21 cellular contexts compared by ENCODE assay signal in genomic region chr12:56317675-56318074, GRCh38. TPM values are rescaled to one million over a fixed set of nuclear protein-coding genes. Genes with fewer than 3 reads are reported as not detected.
DNase-seq lines count a peak whose midpoint lies in the region; ATAC-seq and TF ChIP-seq lines count a peak whose summit lies in the region.
"Had no signal": no experiment of that assay in that cellular context is flagged by ENCODE, and none has a peak within 500 bp of the region (broad histone marks: within the 10 kb centered on the region; RNA-seq: fewer than 3 reads in every experiment).

No MANE protein-coding gene starts in this region.

- peaks cover 18% of the 10 kb centered on the region; the same call in 1 of the 2 replicates for H3F3A ChIP-seq in GM23338 (replicated peaks; ENCODE audit: low read depth)

- in situ Hi-C loops in SK-MEL-5 (cut with HindIII; ENCODE audit: low pct_unique_long_range_greater_than_20kb, low sequenced_read_pairs) = no loop called here

- POLR2A ChIA-PET in CD4-positive, alpha-beta T cell (lab: Charles Lee) = interaction anchor here (3.5 kb wide), 1 partner anchor 42 kb away, joined by 63 read pairs; the partner anchor contains the start of gene STAT2

- H3K9me3 ChIP-seq in CD4-positive, alpha-beta T cell (ENCODE audit: control insufficient read depth, low read length) = no peaks in the 10 kb centered on the region
- H3K9me3 ChIP-seq: Caco-2, MG63, Peyer's patch, SK-N-SH had no signal

- ATAC-seq in CD4-positive, alpha-beta T cell (ENCODE audit: poor library complexity) = no peak
- ATAC-seq in GM23338 (no peak), natural killer cell (no peak)
- ATAC-seq: effector memory CD8-positive, alpha-beta T cell; right cardiac atrium; stimulated activated naive B cell treated with anti-CD40 and anti-IgM and Interleukin-4, amounts not matched to agents 10 μg/mL and 1 μg/mL and 100 μg/mL, for 72 hours had no signal

- H3K4me3 ChIP-seq in GM23338 = no peak overlapping the region
- H3K4me3 ChIP-seq: MG63, Peyer's patch had no signal

- intact Hi-C loops in CD4-positive, alpha-beta T cell (cut with DNase I, micrococcal nuclease) = loop anchor here (1.0 to 5.0 kb wide), 5 partner anchors 15 to 150 kb away; partner anchors contain the start of genes APOF (in 1 of the 2), IL23A (in 1 of the 2), PAN2 (in 1 of the 2) and SPRYD4 (in 1 of the 2)
- intact Hi-C loops in natural killer cell (cut with micrococcal nuclease) = loop anchor here (5.0 kb wide), 3 partner anchors 150 to 500 kb away; partner anchors contain the start of genes ESYT1, ORMDL2, SARNP and SPRYD4

- peaks cover 20% of the 10 kb centered on the region for H3K79me2 ChIP-seq in GM23338 (replicated peaks; ENCODE audit: insufficient read depth)

- H3K27ac ChIP-seq in CD4-positive, alpha-beta T cell (ENCODE audit: low read depth, low read length) = no peak overlapping the region
- no peak overlapping the region for H3K27ac ChIP-seq in GM23338 (ENCODE audit: low read depth)
- H3K27ac ChIP-seq in caudate nucleus (ENCODE audit: low read depth, low read length) = no peak overlapping the region
- H3K27ac ChIP-seq: Peyer's patch had no signal

- H3K36me3 Mint-ChIP-seq in CD4-positive, alpha-beta T cell (ENCODE audit: low read depth) = peaks cover 54% of the 10 kb centered on the region
- H3K36me3 Mint-ChIP-seq in GM23338 (ENCODE audit: low read depth) (peaks cover 30% of the 10 kb centered on the region), glutamatergic neuron (ENCODE audit: unreplicated experiment) (no peaks in the 10 kb centered on the region), natural killer cell (no peaks in the 10 kb centered on the region)

- peak overlapping the region; percentile 42 for H3K27ac Mint-ChIP-seq in CD4-positive, alpha-beta T cell
- H3K27ac Mint-ChIP-seq in GM23338 = no peak overlapping the region; the same call in 1 of the 2 replicates
- peak overlapping the region; percentile 59 for H3K27ac Mint-ChIP-seq in glutamatergic neuron (ENCODE audit: unreplicated experiment)
- H3K27ac Mint-ChIP-seq in natural killer cell = no peak overlapping the region

- no peaks in the 10 kb centered on the region for H3K27me3 Mint-ChIP-seq in CD4-positive, alpha-beta T cell
- H3K27me3 Mint-ChIP-seq in GM23338 (ENCODE audit: insufficient read depth, low read depth, poor library complexity) (peaks cover 8% of the 10 kb centered on the region), glutamatergic neuron (ENCODE audit: unreplicated experiment) (peaks cover 6% of the 10 kb centered on the region), natural killer cell (ENCODE audit: low read depth in 2 of 2) (no peaks in the 10 kb centered on the region)
- H3K27me3 Mint-ChIP-seq: effector memory CD8-positive, alpha-beta T cell; stimulated activated naive B cell treated with anti-CD40 and anti-IgM and Interleukin-4, amounts not matched to agents 10 μg/mL and 1 μg/mL and 100 μg/mL, for 72 hours had no signal

- no peak overlapping the region for H2AFZ ChIP-seq in GM23338

- peaks cover 3% of the 10 kb centered on the region; the same call in 1 of the 2 replicates for H4K20me1 ChIP-seq in GM23338 (replicated peaks; ENCODE audit: insufficient read depth)

- CTCF ChIA-PET in CD4-positive, alpha-beta T cell (lab: Charles Lee) = interaction anchor here (0.6 to 4.1 kb wide), 3 partner anchors 16 to 147 kb away, joined by 4 to 22 read pairs (median 17); partner anchors contain the start of genes PAN2 and STAT2

- no peaks in the 10 kb centered on the region for H3K27me3 ChIP-seq in CD4-positive, alpha-beta T cell (ENCODE audit: control insufficient read depth, insufficient read depth, low read length)
- H3K27me3 ChIP-seq in GM23338 (ENCODE audit: insufficient read depth) = no peaks in the 10 kb centered on the region
- H3K27me3 ChIP-seq: MG63, Peyer's patch had no signal

- peaks cover 20% of the 10 kb centered on the region for H3K36me3 ChIP-seq in GM23338 (ENCODE audit: insufficient read depth)

- no peak overlapping the region for H3K4me3 Mint-ChIP-seq in CD4-positive, alpha-beta T cell
- no peak overlapping the region; the same call in 2 of the 3 replicates for H3K4me3 Mint-ChIP-seq in GM23338
- peak overlapping the region; percentile 30 for H3K4me3 Mint-ChIP-seq in glutamatergic neuron (ENCODE audit: unreplicated experiment)
- no peak overlapping the region for H3K4me3 Mint-ChIP-seq in natural killer cell
- H3K4me3 Mint-ChIP-seq: effector memory CD8-positive, alpha-beta T cell; immature natural killer cell; stimulated activated naive B cell treated with anti-CD40 and anti-IgM and Interleukin-4, amounts not matched to agents 10 μg/mL and 1 μg/mL and 100 μg/mL, for 72 hours had no signal

- H3K4me1 Mint-ChIP-seq in CD4-positive, alpha-beta T cell (ENCODE audit: low read depth) = peaks cover 19% of the 10 kb centered on the region
- peaks cover 4% of the 10 kb centered on the region for H3K4me1 Mint-ChIP-seq in GM23338
- peaks cover 3% of the 10 kb centered on the region for H3K4me1 Mint-ChIP-seq in glutamatergic neuron (ENCODE audit: low read depth, unreplicated experiment)
- H3K4me1 Mint-ChIP-seq in natural killer cell = peaks cover 0 to 17% of the 10 kb centered on the region in 2 donors

- no peak overlapping the region for H3K4me2 ChIP-seq in GM23338

- H3K4me1 ChIP-seq in GM23338 (ENCODE audit: insufficient read depth) = peaks cover 12% of the 10 kb centered on the region

- no peaks in the 10 kb centered on the region for H3K9me3 Mint-ChIP-seq in CD4-positive, alpha-beta T cell
- H3K9me3 Mint-ChIP-seq in GM23338 = no peaks in the 10 kb centered on the region; the same call in 2 of the 3 replicates
- no peaks in the 10 kb centered on the region for H3K9me3 Mint-ChIP-seq in glutamatergic neuron (ENCODE audit: unreplicated experiment)
- H3K9me3 Mint-ChIP-seq in natural killer cell = no peaks in the 10 kb centered on the region
- H3K9me3 Mint-ChIP-seq: effector memory CD8-positive, alpha-beta T cell; immature natural killer cell; stimulated activated naive B cell treated with anti-CD40 and anti-IgM and Interleukin-4, amounts not matched to agents 10 μg/mL and 1 μg/mL and 100 μg/mL, for 72 hours had no signal

- TF ChIP-seq CTCF in CD4-positive, alpha-beta T cell (IDR thresholded peaks at IDR 0.05) = no peak
- TF ChIP-seq CTCF in GM23338 (conservative IDR thresholded peaks at IDR 0.05; ENCODE audit: low read depth in 2 of 2) (peak; percentile 54 to 65), glutamatergic neuron (IDR thresholded peaks at IDR 0.05; ENCODE audit: partially characterized antibody, unreplicated experiment) (no peak), natural killer cell (IDR thresholded peaks at IDR 0.05) (no peak)

- no peak for DNase-seq in CD4-positive, alpha-beta T cell
- peak; percentile 62 for DNase-seq in GM23338 (ENCODE audit: low spot score)
- DNase-seq in SK-MEL-5 (ENCODE audit: low read depth, low spot score) = peak; percentile 47
- DNase-seq in glutamatergic neuron = no peak
- no peak for DNase-seq in natural killer cell
- DNase-seq in caudate nucleus (lab: John Stamatoyannopoulos, UW) = no peak
- DNase-seq in activated gamma-delta T cell treated with Interleukin-2 at 50 U/mL for 16 hours = no peak
- DNase-seq: activated CD4-positive, CD25-positive, alpha-beta regulatory T cell treated with anti-CD3 and anti-CD28 coated beads, Interleukin-2, amount 50 U/mL, for 72 hours; activated naive CD4-positive, alpha-beta T cell treated with Interleukin-2 at 50 U/mL for 16 hours; Caco-2; effector memory CD8-positive, alpha-beta T cell; EL; immature natural killer cell; MG63; NCI-H146; Peyer's patch; right cardiac atrium; SK-N-SH; stimulated activated naive B cell treated with anti-CD40 and anti-IgM and Interleukin-4, amounts not matched to agents 10 μg/mL and 1 μg/mL and 100 μg/mL, for 72 hours; T-helper 9 cell had no signal

- H3K9me2 ChIP-seq in GM23338 (ENCODE audit: insufficient read depth) = no peaks in the 10 kb centered on the region
- H3K9me2 ChIP-seq: SK-N-SH had no signal

RNA-seq across cellular contexts. Expression of gene CNPY2, which starts 1.9 kb away (rescaled TPM):
- total RNA-seq in CD4-positive, alpha-beta T cell = 10 to 100 TPM; 30.5 to 33.4 TPM
- total RNA-seq in GM23338 (2014; rRNA removed; shearing (Covaris generic)) = 107 and 119 TPM in 2 replicates
- polyA plus RNA-seq in GM23338 (2016; fragmentation: Nextera tagmentation; extraction: Ambion mirVana) = 316 and 317 TPM in 2 replicates
- total RNA-seq in SK-MEL-5 (2014; rRNA removed; shearing (Covaris generic)) = 311 and 316 TPM in 2 replicates
- polyA plus RNA-seq in SK-MEL-5 (2015; cell fraction: cytosol; rRNA removed) = 248 and 314 TPM in 2 replicates
- 119 and 134 TPM in 2 replicates for polyA plus RNA-seq in SK-MEL-5 (2015; cell fraction: nucleus; rRNA removed)
- total RNA-seq in glutamatergic neuron (ENCODE audit: unreplicated experiment) (141 TPM), natural killer cell (10 to 100 TPM; 50.4 to 64.3 (median 60.8) TPM)

RNA-seq across cellular contexts. Expression of gene PAN2, which starts 16.1 kb away (rescaled TPM):
- total RNA-seq in CD4-positive, alpha-beta T cell = 100 to 1,000 TPM; 104 to 107 TPM
- total RNA-seq in GM23338 (2014; rRNA removed; shearing (Covaris generic)) = 27.2 and 35.7 TPM in 2 replicates
- 9.1 and 11.5 TPM in 2 replicates for polyA plus RNA-seq in GM23338 (2016; fragmentation: Nextera tagmentation; extraction: Ambion mirVana)
- total RNA-seq in SK-MEL-5 (2014; rRNA removed; shearing (Covaris generic)) = 32.5 and 50.6 TPM in 2 replicates
- polyA plus RNA-seq in SK-MEL-5 (2015; cell fraction: cytosol; rRNA removed) = 16.1 and 21.7 TPM in 2 replicates
- 1,183 and 1,390 TPM in 2 replicates for polyA plus RNA-seq in SK-MEL-5 (2015; cell fraction: nucleus; rRNA removed)
- total RNA-seq in glutamatergic neuron (ENCODE audit: unreplicated experiment) = 101 TPM
- total RNA-seq in natural killer cell = 100 to 1,000 TPM in 1 of 3 donors, 10 to 100 TPM in 2; 86.2 to 117 (median 95.7) TPM

RNA-seq across cellular contexts. Expression of gene CS, which starts 17.5 kb away (rescaled TPM):
- total RNA-seq in CD4-positive, alpha-beta T cell = 100 to 1,000 TPM; 139 to 145 TPM
- total RNA-seq in GM23338 (2014; rRNA removed; shearing (Covaris generic)) = 163 and 166 TPM in 2 replicates
- polyA plus RNA-seq in GM23338 (2016; fragmentation: Nextera tagmentation; extraction: Ambion mirVana) = 54.5 and 63.3 TPM in 2 replicates
- 110 and 119 TPM in 2 replicates for total RNA-seq in SK-MEL-5 (2014; rRNA removed; shearing (Covaris generic))
- polyA plus RNA-seq in SK-MEL-5 (2015; cell fraction: cytosol; rRNA removed) = 171 and 221 TPM in 2 replicates
- 552 and 626 TPM in 2 replicates for polyA plus RNA-seq in SK-MEL-5 (2015; cell fraction: nucleus; rRNA removed)
- total RNA-seq in glutamatergic neuron (ENCODE audit: unreplicated experiment) (257 TPM), natural killer cell (100 to 1,000 TPM; 185 to 190 (median 188) TPM)

RNA-seq across cellular contexts. Expression of gene IL23A, which starts 21.0 kb away (rescaled TPM):
- total RNA-seq in CD4-positive, alpha-beta T cell = 10 to 100 TPM; 25.2 to 27.5 TPM
- total RNA-seq in GM23338 (2014; rRNA removed; shearing (Covaris generic)) = 2.5 and 3.2 TPM in 2 replicates
- 8.0 and 9.3 TPM in 2 replicates for polyA plus RNA-seq in GM23338 (2016; fragmentation: Nextera tagmentation; extraction: Ambion mirVana)
- 0.34 TPM in 1 of 2 replicates, not detected in the other for total RNA-seq in SK-MEL-5 (2014; rRNA removed; shearing (Covaris generic))
- polyA plus RNA-seq in SK-MEL-5 (2015; cell fraction: cytosol; rRNA removed) = 0.30 and 0.35 TPM in 2 replicates
- polyA plus RNA-seq in SK-MEL-5 (2015; cell fraction: nucleus; rRNA removed) = not detected in 2 replicates
- total RNA-seq in glutamatergic neuron (ENCODE audit: unreplicated experiment) = 0.42 TPM
- 1 to 10 TPM; 1.8 to 2.7 (median 2.2) TPM for total RNA-seq in natural killer cell
- total RNA-seq: H4, right cardiac atrium had no signal

RNA-seq across cellular contexts. Expression of gene STAT2, which starts 42.2 kb away (rescaled TPM):
- 100 to 1,000 TPM; 114 to 125 TPM for total RNA-seq in CD4-positive, alpha-beta T cell
- total RNA-seq in GM23338 (2014; rRNA removed; shearing (Covaris generic)) = 60.6 and 67.9 TPM in 2 replicates
- 15.6 and 16.7 TPM in 2 replicates for polyA plus RNA-seq in GM23338 (2016; fragmentation: Nextera tagmentation; extraction: Ambion mirVana)
- total RNA-seq in SK-MEL-5 (2014; rRNA removed; shearing (Covaris generic)) = 131 and 139 TPM in 2 replicates
- polyA plus RNA-seq in SK-MEL-5 (2015; cell fraction: cytosol; rRNA removed) = 96.6 and 109 TPM in 2 replicates
- 565 and 618 TPM in 2 replicates for polyA plus RNA-seq in SK-MEL-5 (2015; cell fraction: nucleus; rRNA removed)
- total RNA-seq in glutamatergic neuron (ENCODE audit: unreplicated experiment) (74.7 TPM), natural killer cell (100 to 1,000 TPM; 140 to 157 (median 143) TPM)

Comparison
In these comparisons a context has a peak if more than half of its experiments do, and no peak if none do; other contexts are left out.
1. DNase-seq: peak in GM23338 (single experiment) and SK-MEL-5 (single experiment); none in CD4-positive, alpha-beta T cell (0 of 10), glutamatergic neuron (single experiment), natural killer cell (single experiment), caudate nucleus (0 of 61) and activated gamma-delta T cell treated with Interleukin-2 at 50 U/mL for 16 hours (single experiment).
2. H3K27ac Mint-ChIP-seq: peak in CD4-positive, alpha-beta T cell (single experiment) and glutamatergic neuron (single experiment); none in GM23338 (single experiment) and natural killer cell (0 of 2).
3. CTCF ChIP-seq: peak in GM23338 (2 of 2); none in CD4-positive, alpha-beta T cell (single experiment), glutamatergic neuron (single experiment) and natural killer cell (single experiment).